Comparison of ENCODE assay signal across 8 cellular contexts in genomic region chr2:25673170-25674002, GRCh38. TPM values are rescaled to one million over a fixed set of nuclear protein-coding genes. Genes with fewer than 3 reads are reported as not detected.
DNase-seq lines count a peak whose midpoint lies in the region; ATAC-seq, FAIRE-seq and TF ChIP-seq lines count a peak whose summit lies in the region.

Gene DTNB, minus strand, starts transcription at chr2:25673577. Its CDS starts 20,917 bp downstream, at chr2:25652660.

- H3K27ac ChIP-seq in RWPE2 (ENCODE audit: poor library complexity, severe bottlenecking): peak within 1 kb of the TSS; percentile 83
- H3K27ac ChIP-seq in stomach: peak within 1 kb of the TSS; percentile 84 to 99 (median 89)

- peak; percentile 70 for DNase-seq in D721Med (ENCODE audit: insufficient read length, low spot score)
- DNase-seq in HTR-8/SVneo (ENCODE audit: insufficient read length, low spot score): peak; percentile 80
- DNase-seq in RWPE2 (ENCODE audit: low spot score): peak; percentile 95
- peak; percentile 71 for DNase-seq in activated T-helper 9 cell treated with anti-CD3 and anti-CD28 coated beads, Interleukin-2, amount 50 U/mL, for 16 hours (ENCODE audit: low read depth)
- DNase-seq in fibroblast of villous mesenchyme (ENCODE audit: low read depth): peak; percentile 47
- DNase-seq in neural crest cell (ENCODE audit: low read depth, low spot score): peak; percentile 69
- DNase-seq in stomach: peak; percentile 86

- ATAC-seq in GM21367 (IDR thresholded peaks at IDR 0.05; ENCODE audit: unreplicated experiment) (peak; percentile 43), RWPE2 (ENCODE audit: low read depth) (peak; percentile 74)

- peak within 1 kb of the TSS; percentile 63 for H3K27ac Mint-ChIP-seq in neural crest cell (ENCODE audit: unreplicated experiment)

- TF ChIP-seq CTCF in D721Med (IDR thresholded peaks at IDR 0.05; ENCODE audit: insufficient read depth, missing control alignments) (no peak), RWPE2 (IDR thresholded peaks at IDR 0.05; ENCODE audit: poor library complexity, severe bottlenecking) (no peak), fibroblast of villous mesenchyme (IDR thresholded peaks at IDR 0.05; ENCODE audit: insufficient read depth, low read depth, low read length) (no peak), neural crest cell (conservative IDR thresholded peaks at IDR 0.05) (no peak), stomach (IDR thresholded peaks at IDR 0.05) (no peak)

- FAIRE-seq in D721Med (lab: Jason Lieb, UNC): no peak
- peak; percentile 54 for FAIRE-seq in HTR-8/SVneo (lab: Jason Lieb, UNC)

- H3K36me3 ChIP-seq in RWPE2 (ENCODE audit: low read depth) (no peaks in the 10 kb centered on the region), stomach (no peaks in the 10 kb centered on the region)

- H3K27me3 Mint-ChIP-seq in neural crest cell (ENCODE audit: low read depth): peaks cover 31% of the 10 kb centered on the region

- TF ChIP-seq EP300 in stomach (IDR thresholded peaks at IDR 0.05): no peak

- H3K36me3 Mint-ChIP-seq in neural crest cell (ENCODE audit: low read depth): no peaks in the 10 kb centered on the region

- no peaks in the 10 kb centered on the region for H3K9me3 Mint-ChIP-seq in neural crest cell

- no peaks in the 10 kb centered on the region for H3K9me3 ChIP-seq in RWPE2 (ENCODE audit: severe bottlenecking)
- no peaks in the 10 kb centered on the region for H3K9me3 ChIP-seq in stomach

- H3K4me3 ChIP-seq in RWPE2 (ENCODE audit: severe bottlenecking) (peak within 1 kb of the TSS; percentile 76), fibroblast of villous mesenchyme (ENCODE audit: low read depth, low read length) (peak within 1 kb of the TSS; percentile 59), stomach (peak within 1 kb of the TSS; percentile 82 to 96 (median 90))

- peaks cover 21% of the 10 kb centered on the region for H3K4me1 Mint-ChIP-seq in neural crest cell

- H3K27me3 ChIP-seq in RWPE2 (ENCODE audit: insufficient read depth, poor library complexity, severe bottlenecking) (no peaks in the 10 kb centered on the region), stomach (no peaks in the 10 kb centered on the region)

- intact Hi-C loops in stomach (cut with DNase I; ENCODE audit: low total_unique reads): no loop called here

- H3K4me1 ChIP-seq in RWPE2 (ENCODE audit: insufficient read depth, poor library complexity, severe bottlenecking): peaks cover 12% of the 10 kb centered on the region
- H3K4me1 ChIP-seq in stomach: peaks cover 15 to 30% (median 22%) of the 10 kb centered on the region in 4 donors

- peak within 1 kb of the TSS; percentile 83 for H3K4me3 Mint-ChIP-seq in neural crest cell

- 0 to 1% (median 0%) methylated on average over 19 to 116 of the region's 124 CpGs for WGBS in stomach, 5 donors

- TF ChIP-seq POLR2A in stomach (IDR thresholded peaks at IDR 0.05): no peak

RNA-seq across cellular contexts. Expression of gene DTNB, which starts in this region (rescaled TPM):
- total RNA-seq in fibroblast of villous mesenchyme (4.8 and 5.2 TPM in 2 replicates), neural crest cell (28.9 and 29.5 TPM in 2 replicates), stomach (10 to 100 TPM; 10.5 to 70.0 (median 16.5) TPM)
- polyA plus RNA-seq in stomach: 10 to 100 TPM; 23.1 to 69.5 (median 44.4) TPM

Comparison
In these comparisons a context has a peak if more than half of its experiments do, and no peak if none do; other contexts are left out.
1. Peak in every context shown above with its lines: DNase-seq, ATAC-seq, H3K4me3 ChIP-seq and H3K27ac ChIP-seq.